Comparison of ENCODE assay signal across 8 cellular contexts in the genomic region with DNA sequence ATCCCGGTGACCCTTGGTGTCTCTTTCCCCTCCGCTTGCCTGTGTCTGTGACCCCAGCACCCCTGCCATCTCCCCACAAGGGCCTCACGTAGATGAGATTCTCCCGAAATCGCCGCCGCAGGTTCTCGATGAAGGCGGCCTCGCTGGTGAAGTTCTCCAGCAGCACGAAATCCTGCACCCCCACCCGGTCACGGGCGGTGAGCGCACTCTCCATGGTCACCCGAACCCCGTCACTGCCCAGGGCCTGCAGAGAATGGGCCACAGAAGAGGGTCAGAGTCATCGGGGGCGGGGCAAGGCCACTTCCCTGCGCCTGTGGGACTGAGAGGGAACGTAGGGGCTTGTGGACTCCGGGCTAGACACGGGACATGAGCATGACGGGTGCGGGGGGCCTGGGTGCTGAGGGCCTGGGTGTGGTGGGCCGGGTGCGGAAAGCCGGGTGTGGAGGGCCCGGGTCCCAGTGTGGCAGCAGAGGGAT. TPM values are rescaled to one million over a fixed set of nuclear protein-coding genes. Genes with fewer than 3 reads are reported as not detected.
DNase-seq lines count a peak whose midpoint lies in the region; ATAC-seq and TF ChIP-seq lines count a peak whose summit lies in the region.

No MANE protein-coding gene starts in this region.

- peaks cover 11% of the 10 kb centered on the region for H3K79me2 ChIP-seq in PC-3 (ENCODE audit: low read length)

- BruUV-seq in PC-3 (replicated peaks; lab: Mats Ljungman, UMichigan): no TSS peak

- H3F3A ChIP-seq in PC-3 (ENCODE audit: low read length, unreplicated experiment): no peaks in the 10 kb centered on the region

- WGBS in tibial nerve, 2 donors: 86 to 90% methylated on average over 29 of the region's 29 CpGs

- peaks cover 10 to 39% of the 10 kb centered on the region in 2 donors for H3K4me1 ChIP-seq in ascending aorta
- peaks cover 0 to 54% (median 29%) of the 10 kb centered on the region in 4 donors for H3K4me1 ChIP-seq in tibial nerve
- peaks cover 16% of the 10 kb centered on the region; the same call in 1 of the 2 replicates for H3K4me1 ChIP-seq in PC-3 (ENCODE audit: insufficient read depth, low read length)

- no peaks in the 10 kb centered on the region for H3K9me2 ChIP-seq in PC-3 (replicated peaks; ENCODE audit: low read length)

- TF ChIP-seq EP300 in tibial nerve (IDR thresholded peaks at IDR 0.05): no peak

- H2AFZ ChIP-seq in PC-3 (ENCODE audit: low read length): no peak overlapping the region

- H3K36me3 Mint-ChIP-seq in activated naive CD4-positive, alpha-beta T cell treated with anti-CD3 and anti-CD28 coated beads, Interleukin-2, amount 50 U/mL, for 24 hours: peaks cover 5% of the 10 kb centered on the region
- peaks cover 18% of the 10 kb centered on the region for H3K36me3 Mint-ChIP-seq in mesothelial cell of epicardium

- H3K27me3 ChIP-seq in ascending aorta (no peaks in the 10 kb centered on the region), tibial nerve (no peaks in the 10 kb centered on the region), PC-3 (ENCODE audit: low read length) (no peaks in the 10 kb centered on the region)

- DNase-seq in activated naive CD4-positive, alpha-beta T cell treated with Interleukin-2 at 50 U/mL for 16 hours: no peak
- DNase-seq in ascending aorta (ENCODE audit: low spot score in 2 of 2) (no peak), mesothelial cell of epicardium (ENCODE audit: low spot score in 2 of 2, unreplicated experiment in 2 of 2) (no peak), tibial nerve (ENCODE audit: low spot score in 2 of 2) (no peak), PC-3 (no peak), hypothalamus (lab: John Stamatoyannopoulos, UW) (no peak)

- intact Hi-C loops in ascending aorta (cut with DNase I): loop anchor here (10.0 kb wide), 1 partner anchor 231 kb away; a partner anchor contains a TSS
- intact Hi-C loops in PC-3 (cut with micrococcal nuclease): no loop called here

- H3K36me3 ChIP-seq in ascending aorta: peaks cover 38 to 44% of the 10 kb centered on the region in 2 donors
- peaks cover 0 to 49% (median 3%) of the 10 kb centered on the region in 3 donors for H3K36me3 ChIP-seq in tibial nerve
- no peaks in the 10 kb centered on the region; the same call in 1 of the 2 replicates for H3K36me3 ChIP-seq in PC-3 (ENCODE audit: low read depth, low read length)

- no peaks in the 10 kb centered on the region for H3K27me3 Mint-ChIP-seq in activated naive CD4-positive, alpha-beta T cell treated with anti-CD3 and anti-CD28 coated beads, Interleukin-2, amount 50 U/mL, for 24 hours
- no peaks in the 10 kb centered on the region for H3K27me3 Mint-ChIP-seq in mesothelial cell of epicardium (ENCODE audit: low read depth)

- peaks cover 20% of the 10 kb centered on the region for H3K4me1 Mint-ChIP-seq in activated naive CD4-positive, alpha-beta T cell treated with anti-CD3 and anti-CD28 coated beads, Interleukin-2, amount 50 U/mL, for 24 hours
- H3K4me1 Mint-ChIP-seq in mesothelial cell of epicardium: peaks cover 19% of the 10 kb centered on the region

- POLR2A ChIA-PET in PC-3 (lab: Charles Lee; ENCODE audit: unreplicated experiment): no interaction called here

- H3K4me3 Mint-ChIP-seq in activated naive CD4-positive, alpha-beta T cell treated with anti-CD3 and anti-CD28 coated beads, Interleukin-2, amount 50 U/mL, for 24 hours: no peak overlapping the region
- peak overlapping the region; percentile 87 for H3K4me3 Mint-ChIP-seq in mesothelial cell of epicardium

- no peak for TF ChIP-seq POLR2A in tibial nerve (IDR thresholded peaks at IDR 0.05)

- H4K20me1 ChIP-seq in PC-3 (ENCODE audit: low read length): no peaks in the 10 kb centered on the region

- H3K4me2 ChIP-seq in PC-3 (ENCODE audit: low read length): no peak overlapping the region

- H3K9ac ChIP-seq in PC-3 (ENCODE audit: low read length): no peak overlapping the region

- CTCF ChIA-PET in PC-3 (lab: Charles Lee): no interaction called here

- no peak for TF ChIP-seq CTCF in ascending aorta (IDR thresholded peaks at IDR 0.05)
- no peak for TF ChIP-seq CTCF in mesothelial cell of epicardium (IDR thresholded peaks at IDR 0.05; ENCODE audit: unreplicated experiment)
- no peak for TF ChIP-seq CTCF in tibial nerve (IDR thresholded peaks at IDR 0.05)
- TF ChIP-seq CTCF in PC-3 (conservative IDR thresholded peaks at IDR 0.05; ENCODE audit: low read depth, low read length): no peak

- ATAC-seq in PC-3 (no peak), GM21529 (IDR thresholded peaks at IDR 0.05; ENCODE audit: unreplicated experiment) (no peak)

- H3K27ac Mint-ChIP-seq in activated naive CD4-positive, alpha-beta T cell treated with anti-CD3 and anti-CD28 coated beads, Interleukin-2, amount 50 U/mL, for 24 hours: peak overlapping the region; percentile 23
- H3K27ac Mint-ChIP-seq in mesothelial cell of epicardium: peak overlapping the region; percentile 90

- H3K27ac ChIP-seq in ascending aorta (peak overlapping the region; percentile 90 to 99), tibial nerve (peak overlapping the region; percentile 94 to 99 (median 98)), PC-3 (ENCODE audit: low read length) (no peak overlapping the region)

- H3K4me3 ChIP-seq in ascending aorta (peak overlapping the region; percentile 93 to 95), tibial nerve (no peak overlapping the region), PC-3 (ENCODE audit: low read length) (no peak overlapping the region)

- H3K9me3 ChIP-seq in ascending aorta (no peaks in the 10 kb centered on the region), tibial nerve (no peaks in the 10 kb centered on the region), PC-3 (ENCODE audit: low read length) (no peaks in the 10 kb centered on the region)

- no peaks in the 10 kb centered on the region for H3K9me3 Mint-ChIP-seq in activated naive CD4-positive, alpha-beta T cell treated with anti-CD3 and anti-CD28 coated beads, Interleukin-2, amount 50 U/mL, for 24 hours
- H3K9me3 Mint-ChIP-seq in mesothelial cell of epicardium: no peaks in the 10 kb centered on the region

RNA-seq across cellular contexts. Expression of a gene that starts 8.4 kb away (rescaled TPM):
- total RNA-seq in ascending aorta (251 TPM), mesothelial cell of epicardium (144 to 149 TPM (median 147 TPM) in 3 replicates), tibial nerve (100 to 1,000 TPM; 184 to 305 (median 226) TPM), PC-3 (2014; rRNA removed) (76.4 and 90.7 TPM in 2 replicates)

RNA-seq across cellular contexts. Expression of a gene that starts 28.1 kb away (rescaled TPM):
- total RNA-seq in ascending aorta (83.4 TPM), mesothelial cell of epicardium (38.2 to 41.9 TPM (median 41.3 TPM) in 3 replicates), tibial nerve (10 to 100 TPM; 65.1 to 72.0 (median 70.0) TPM), PC-3 (2014; rRNA removed) (41.8 and 49.4 TPM in 2 replicates)

RNA-seq across cellular contexts. Expression of a gene that starts 32.3 kb away (rescaled TPM):
- total RNA-seq in ascending aorta (73.7 TPM), mesothelial cell of epicardium (22.4 to 23.5 TPM (median 22.5 TPM) in 3 replicates), tibial nerve (100 to 1,000 TPM in 2 of 4 donors, 10 to 100 TPM in 2; 67.9 to 110 (median 95.2) TPM), PC-3 (2014; rRNA removed) (46.4 and 52.6 TPM in 2 replicates)

Comparison
In these comparisons a context has a peak if more than half of its experiments do, and no peak if none do; other contexts are left out.
1. H3K4me3 ChIP-seq: peak in ascending aorta (2 of 2); none in tibial nerve (0 of 4) and PC-3 (single experiment).